1 cellular context compared by ENCODE assay signal in genomic region chr3:38651153-38651789, GRCh38.
TF ChIP-seq lines count a peak whose summit lies in the region.

No MANE protein-coding gene starts in this region.

TF ChIP-seq in K562, 482 proteins besides CTCF, POLR2A, EP300 and RAD21 (continued from another document and continues in another):
- TF ChIP-seq CREB3 (tag; conservative IDR thresholded peaks at IDR 0.05; ENCODE audit: low read depth) (no peak), NFRKB (IDR thresholded peaks at IDR 0.05; ENCODE audit: low read depth) (no peak), ZFP1 (CRISPR knock-in tag; IDR thresholded peaks at IDR 0.05) (no peak), MLX (CRISPR knock-in tag; conservative IDR thresholded peaks at IDR 0.05) (no peak), NR2C1 (IDR thresholded peaks at IDR 0.05) (no peak), NR2C1 (tag; IDR thresholded peaks at IDR 0.05) (no peak), SRSF7 (optimal IDR thresholded peaks at IDR 0.05; ENCODE audit: low read depth, low read length) (no peak), XRCC3 (IDR thresholded peaks at IDR 0.05) (no peak), BCL6 (CRISPR knock-in tag; IDR thresholded peaks at IDR 0.05) (no peak), EZH2 (IDR thresholded peaks at IDR 0.05; ENCODE audit: borderline replicate concordance, low read depth, low read length) (no peak), ESRRB (CRISPR knock-in tag; IDR thresholded peaks at IDR 0.05; ENCODE audit: borderline replicate concordance) (no peak), SOX6 (IDR thresholded peaks at IDR 0.05) (no peak), FOS (IDR thresholded peaks at IDR 0.05; ENCODE audit: extremely low read depth, insufficient read length) (no peak), RB1 (IDR thresholded peaks at IDR 0.05; ENCODE audit: low read depth) (peak; percentile 76), ELF2 (CRISPR knock-in tag; IDR thresholded peaks at IDR 0.05) (no peak), ZNF445 (CRISPR knock-in tag; IDR thresholded peaks at IDR 0.05; ENCODE audit: low read depth) (no peak), IRF9 (tag; IDR thresholded peaks at IDR 0.05) (no peak), CTBP1 (IDR thresholded peaks at IDR 0.05; ENCODE audit: borderline replicate concordance) (peak; percentile 61), ZNF77 (CRISPR knock-in tag; IDR thresholded peaks at IDR 0.05) (no peak), DPF2 (IDR thresholded peaks at IDR 0.05) (no peak), SMAD1 (IDR thresholded peaks at IDR 0.05; ENCODE audit: low read depth, low read length, partially characterized antibody) (no peak), ARID3B (CRISPR knock-in tag; IDR thresholded peaks at IDR 0.05; ENCODE audit: borderline replicate concordance) (no peak), MEIS2 (IDR thresholded peaks at IDR 0.05; ENCODE audit: partially characterized antibody) (peak; percentile 9), ATF7 (IDR thresholded peaks at IDR 0.05) (no peak), XRCC5 (IDR thresholded peaks at IDR 0.05; ENCODE audit: low read depth, low read length) (peak; percentile 68; the same call in 1 of the 2 replicates), USF2 (CRISPR knock-in tag; IDR thresholded peaks at IDR 0.05) (peak; percentile 73), MTA1 (IDR thresholded peaks at IDR 0.05; ENCODE audit: borderline replicate concordance) (no peak), ZBTB7A (IDR thresholded peaks at IDR 0.05; ENCODE audit: borderline replicate concordance, control insufficient read depth, low read depth, low read length) (no peak), KAT8 (IDR thresholded peaks at IDR 0.05; ENCODE audit: low read depth) (no peak), MCM7 (IDR thresholded peaks at IDR 0.05) (no peak), ESRRA (IDR thresholded peaks at IDR 0.05; ENCODE audit: borderline replicate concordance, low read depth) (peak; percentile 14; the same call in 1 of the 2 replicates), ZBTB33 (CRISPR knock-in tag; IDR thresholded peaks at IDR 0.05) (no peak), LARP7 (IDR thresholded peaks at IDR 0.05) (no peak), MEF2A (IDR thresholded peaks at IDR 0.05; ENCODE audit: control insufficient read depth, low read depth, low read length) (no peak), CBX2 (IDR thresholded peaks at IDR 0.05; ENCODE audit: insufficient read depth, low read length, poor library complexity, severe bottlenecking) (no peak), ZBTB5 (IDR thresholded peaks at IDR 0.05) (no peak), NFXL1 (CRISPR knock-in tag; IDR thresholded peaks at IDR 0.05) (no peak), KDM4B (IDR thresholded peaks at IDR 0.05; ENCODE audit: borderline replicate concordance in 2 of 2, low read depth in 1 of 2) (no peak), E2F3 (CRISPR knock-in tag; IDR thresholded peaks at IDR 0.05) (no peak), GATAD2B (IDR thresholded peaks at IDR 0.05; ENCODE audit: borderline replicate concordance) (no peak), JUNB (CRISPR knock-in tag; conservative IDR thresholded peaks at IDR 0.05) (no peak), ZNF511 (CRISPR knock-in tag; IDR thresholded peaks at IDR 0.05) (0 out of 2 replicates have a peak, but pooled peaks have one; percentile 72), PHB (CRISPR knock-in tag; IDR thresholded peaks at IDR 0.05) (no peak), TAF1 (IDR thresholded peaks at IDR 0.05; ENCODE audit: control insufficient read depth, extremely low read depth, insufficient read depth, low read length, severe bottlenecking) (no peak), ZNF3 (CRISPR knock-in tag; IDR thresholded peaks at IDR 0.05) (no peak), HNRNPH1 (optimal IDR thresholded peaks at IDR 0.05; ENCODE audit: low read depth, low read length) (no peak), MAFK (IDR thresholded peaks at IDR 0.05; ENCODE audit: low read length) (no peak), TBP (optimal IDR thresholded peaks at IDR 0.05; ENCODE audit: low read depth, low read length) (no peak), FOXO4 (CRISPR knock-in tag; IDR thresholded peaks at IDR 0.05) (no peak), RBM22 (IDR thresholded peaks at IDR 0.05; ENCODE audit: low read depth, low read length, poor library complexity, severe bottlenecking) (no peak), ERF (CRISPR knock-in tag; IDR thresholded peaks at IDR 0.05) (no peak), RBBP5 (IDR thresholded peaks at IDR 0.05; ENCODE audit: borderline replicate concordance, insufficient read depth, low read length, poor library complexity, severe bottlenecking) (no peak), FOXA3 (CRISPR knock-in tag; conservative IDR thresholded peaks at IDR 0.05 in 1 of 2, IDR thresholded peaks at IDR 0.05 in 1 of 2) (no peak), ZNF146 (CRISPR knock-in tag; IDR thresholded peaks at IDR 0.05; ENCODE audit: unreplicated experiment) (no peak), AFF4 (CRISPR knock-in tag; IDR thresholded peaks at IDR 0.05) (peak; percentile 23; the same call in 1 of the 2 replicates), PHB2 (IDR thresholded peaks at IDR 0.05; ENCODE audit: low read depth) (no peak), ZNF384 (IDR thresholded peaks at IDR 0.05; ENCODE audit: low read depth, low read length) (no peak), ZNF232 (CRISPR knock-in tag; IDR thresholded peaks at IDR 0.05) (no peak), TARDBP (IDR thresholded peaks at IDR 0.05) (no peak), PTBP1 (IDR thresholded peaks at IDR 0.05; ENCODE audit: low read depth, low read length) (no peak), CEBPG (CRISPR knock-in tag; IDR thresholded peaks at IDR 0.05) (0 out of 2 replicates have a peak, but pooled peaks have one; percentile 23), CEBPG (tag; conservative IDR thresholded peaks at IDR 0.05 in 1 of 2, IDR thresholded peaks at IDR 0.05 in 1 of 2) (no peak), TRIM28 (IDR thresholded peaks at IDR 0.05) (no peak), ARID2 (IDR thresholded peaks at IDR 0.05) (no peak), PTTG1 (tag; IDR thresholded peaks at IDR 0.05; ENCODE audit: low read depth) (no peak)
